Comparison of ENCODE assay signal across 8 cellular contexts in genomic region chr12:6563448-6564050, GRCh38. TPM values are rescaled to one million over a fixed set of nuclear protein-coding genes. Genes with fewer than 3 reads are reported as not detected.
DNase-seq lines count a peak whose midpoint lies in the region; ATAC-seq, FAIRE-seq and TF ChIP-seq lines count a peak whose summit lies in the region.

No MANE protein-coding gene starts in this region.

- intact Hi-C loops in esophagus muscularis mucosa (cut with DNase I) (no loop called here), pancreas (cut with DNase I) (no loop called here)

- no peak for TF ChIP-seq EP300 in esophagus muscularis mucosa (IDR thresholded peaks at IDR 0.05)

- peak in 2 of 4 donors; percentile 24 to 30 for ATAC-seq in pancreas

- TF ChIP-seq CTCF in esophagus muscularis mucosa (IDR thresholded peaks at IDR 0.05), result peak; percentile 49 to 83 (median 53)
- peak; percentile 53 to 71 (median 68) for TF ChIP-seq CTCF in pancreas (IDR thresholded peaks at IDR 0.05)

- DNase-seq in NCI-H524 (lab: John Stamatoyannopoulos, UW), result peak; percentile 5 to 34
- no peak for DNase-seq in NCI-H524 treated with DMSO at 0.1 percent for 48 hours (lab: John Stamatoyannopoulos, UW)
- peak; percentile 5 for DNase-seq in NCI-H748 treated with DMSO at 0.1 percent for 48 hours (lab: John Stamatoyannopoulos, UW)
- DNase-seq in activated CD8-positive, alpha-beta memory T cell treated with anti-CD3 and anti-CD28 coated beads, Interleukin-2, amount 50 U/mL, for 4 hours, result peak; percentile 76
- DNase-seq in esophagus muscularis mucosa (ENCODE audit: extremely low spot score), result no peak
- peak in 2 of 6 donors; percentile 51 to 77 for DNase-seq in pancreas
- DNase-seq in GF-D8 (lab: John Stamatoyannopoulos, UW), result no peak
- DNase-seq in pons (ENCODE audit: low spot score), result no peak

- H3K9me3 ChIP-seq in esophagus muscularis mucosa (no peaks in the 10 kb centered on the region), pancreas (no peaks in the 10 kb centered on the region)

- H3K36me3 ChIP-seq in esophagus muscularis mucosa (peaks cover 40 to 75% (median 67%) of the 10 kb centered on the region in 4 donors), pancreas (peaks cover 13 to 26% (median 21%) of the 10 kb centered on the region in 3 donors)

- FAIRE-seq in pancreas (lab: Jason Lieb, UNC), result no peak

- H3K27ac ChIP-seq in esophagus muscularis mucosa (replicated peaks in 1 of 4), result no peak overlapping the region
- H3K27ac ChIP-seq in pancreas, result no peak overlapping the region

- no peak overlapping the region for H3K4me3 ChIP-seq in esophagus muscularis mucosa
- H3K4me3 ChIP-seq in pancreas, result no peak overlapping the region

- 78% methylated on average over 8 of the region's 8 CpGs for WGBS in esophagus muscularis mucosa
- 64 to 66% methylated on average over 8 of the region's 8 CpGs for WGBS in pancreas, 2 donors

- H3K4me1 ChIP-seq in esophagus muscularis mucosa (peaks cover 13 to 19% (median 13%) of the 10 kb centered on the region in 4 donors), pancreas (peaks cover 0 to 8% (median under 1%) of the 10 kb centered on the region in 3 donors)

- no peak for TF ChIP-seq POLR2A in esophagus muscularis mucosa (IDR thresholded peaks at IDR 0.05; ENCODE audit: low read depth)

- no peaks in the 10 kb centered on the region for H3K27me3 ChIP-seq in esophagus muscularis mucosa
- no peaks in the 10 kb centered on the region for H3K27me3 ChIP-seq in pancreas

RNA-seq across cellular contexts. Expression of gene NOP2, which starts 4.5 kb away (rescaled TPM):
- 10 to 100 TPM; 17.9 to 32.3 (median 19.5) TPM for total RNA-seq in esophagus muscularis mucosa
- total RNA-seq in pancreas, result 10 to 100 TPM in 4 of 6 donors, 1 to 10 TPM in 2; 9.1 to 17.7 (median 15.1) TPM
- polyA plus RNA-seq in pancreas, result 10 to 100 TPM; 32.2 to 41.3 TPM

RNA-seq across cellular contexts. Expression of gene IFFO1, which starts 7.7 kb away (rescaled TPM):
- total RNA-seq in esophagus muscularis mucosa, result 10 to 100 TPM; 12.1 to 26.2 (median 20.8) TPM
- total RNA-seq in pancreas, result 10 to 100 TPM in 1 of 6 donors, 1 to 10 TPM in 5; 4.0 to 10.2 (median 4.9) TPM
- polyA plus RNA-seq in pancreas, result 10 to 100 TPM; 22.1 to 36.5 TPM

RNA-seq across cellular contexts. Expression of gene GAPDH, which starts 29.2 kb away (rescaled TPM):
- total RNA-seq in esophagus muscularis mucosa (1,000 to 10,000 TPM; 2,279 to 3,578 (median 2,742) TPM), pancreas (100 to 1,000 TPM; 149 to 657 (median 339) TPM)
- 100 to 1,000 TPM; 425 to 627 TPM for polyA plus RNA-seq in pancreas

RNA-seq across cellular contexts. Expression of gene CHD4, which starts 43.6 kb away (rescaled TPM):
- total RNA-seq in esophagus muscularis mucosa, result 100 to 1,000 TPM; 189 to 226 (median 218) TPM
- total RNA-seq in pancreas, result 100 to 1,000 TPM in 3 of 6 donors, 10 to 100 TPM in 3; 96.5 to 123 (median 105) TPM
- 100 to 1,000 TPM; 125 to 134 TPM for polyA plus RNA-seq in pancreas

Comparison
In these comparisons a context has a peak if more than half of its experiments do, and no peak if none do; other contexts are left out.
1. DNase-seq: peak in NCI-H524 (2 of 2), NCI-H748 treated with DMSO at 0.1 percent for 48 hours (single experiment) and activated CD8-positive, alpha-beta memory T cell treated with anti-CD3 and anti-CD28 coated beads, Interleukin-2, amount 50 U/mL, for 4 hours (single experiment); none in NCI-H524 treated with DMSO at 0.1 percent for 48 hours (single experiment), esophagus muscularis mucosa (single experiment), GF-D8 (single experiment) and pons (single experiment).